In the genomic region with DNA sequence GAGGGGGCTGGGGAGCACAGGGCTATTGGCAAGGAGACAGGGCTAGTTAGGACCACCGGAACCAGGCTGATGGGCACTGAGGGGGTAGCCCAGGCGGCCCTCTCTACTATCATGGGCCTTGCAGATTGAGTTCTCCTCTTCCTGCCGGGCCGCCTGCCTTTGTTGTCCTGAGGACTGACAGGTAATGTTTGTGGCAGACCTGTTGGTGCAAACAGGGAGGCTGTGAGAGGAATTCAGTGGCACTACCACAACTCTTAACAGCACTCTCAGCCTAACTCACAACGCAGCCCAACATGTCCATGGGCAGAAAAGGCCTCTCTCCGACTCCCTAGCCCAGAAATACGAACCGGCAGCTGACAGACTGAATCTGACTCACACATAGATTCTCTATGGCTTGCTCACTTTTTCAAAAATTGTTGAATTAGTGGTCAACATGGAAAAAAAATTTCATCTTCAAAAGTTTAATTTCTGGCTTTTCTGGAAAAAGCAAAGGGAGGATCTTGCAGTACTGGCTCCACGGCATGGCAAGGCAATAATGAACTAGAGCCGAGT, we compare ENCODE assay signal across 1 cellular context.
TF ChIP-seq lines count a peak whose summit lies in the region.

No MANE protein-coding gene starts in this region.

TF ChIP-seq in WTC11, 78 proteins besides CTCF, POLR2A, EP300 and RAD21 (continued from another document):
- TF ChIP-seq PRDM15 (CRISPR knock-in tag; IDR thresholded peaks at IDR 0.05): no peak
- no peak for TF ChIP-seq ESRRA (CRISPR knock-in tag; IDR thresholded peaks at IDR 0.05; ENCODE audit: borderline replicate concordance)
- TF ChIP-seq ZNF396 (CRISPR knock-in tag; IDR thresholded peaks at IDR 0.05; ENCODE audit: borderline replicate concordance): no peak
- TF ChIP-seq, protein P1, sequence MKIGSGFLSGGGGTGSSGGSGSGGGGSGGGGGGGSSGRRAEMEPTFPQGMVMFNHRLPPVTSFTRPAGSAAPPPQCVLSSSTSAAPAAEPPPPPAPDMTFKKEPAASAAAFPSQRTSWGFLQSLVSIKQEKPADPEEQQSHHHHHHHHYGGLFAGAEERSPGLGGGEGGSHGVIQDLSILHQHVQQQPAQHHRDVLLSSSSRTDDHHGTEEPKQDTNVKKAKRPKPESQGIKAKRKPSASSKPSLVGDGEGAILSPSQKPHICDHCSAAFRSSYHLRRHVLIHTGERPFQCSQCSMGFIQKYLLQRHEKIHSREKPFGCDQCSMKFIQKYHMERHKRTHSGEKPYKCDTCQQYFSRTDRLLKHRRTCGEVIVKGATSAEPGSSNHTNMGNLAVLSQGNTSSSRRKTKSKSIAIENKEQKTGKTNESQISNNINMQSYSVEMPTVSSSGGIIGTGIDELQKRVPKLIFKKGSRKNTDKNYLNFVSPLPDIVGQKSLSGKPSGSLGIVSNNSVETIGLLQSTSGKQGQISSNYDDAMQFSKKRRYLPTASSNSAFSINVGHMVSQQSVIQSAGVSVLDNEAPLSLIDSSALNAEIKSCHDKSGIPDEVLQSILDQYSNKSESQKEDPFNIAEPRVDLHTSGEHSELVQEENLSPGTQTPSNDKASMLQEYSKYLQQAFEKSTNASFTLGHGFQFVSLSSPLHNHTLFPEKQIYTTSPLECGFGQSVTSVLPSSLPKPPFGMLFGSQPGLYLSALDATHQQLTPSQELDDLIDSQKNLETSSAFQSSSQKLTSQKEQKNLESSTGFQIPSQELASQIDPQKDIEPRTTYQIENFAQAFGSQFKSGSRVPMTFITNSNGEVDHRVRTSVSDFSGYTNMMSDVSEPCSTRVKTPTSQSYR (CRISPR knock-in tag; IDR thresholded peaks at IDR 0.05): no peak
- no peak for TF ChIP-seq RORB (CRISPR knock-in tag; IDR thresholded peaks at IDR 0.05)
- no peak for TF ChIP-seq EMX1 (CRISPR knock-in tag; IDR thresholded peaks at IDR 0.05)
- TF ChIP-seq KAT7 (CRISPR knock-in tag; IDR thresholded peaks at IDR 0.05; ENCODE audit: borderline replicate concordance): no peak
